Comparison of ENCODE assay signal across 15 cellular contexts in genomic region chr18:44624052-44624451, GRCh38. TPM values are rescaled to one million over a fixed set of nuclear protein-coding genes. Genes with fewer than 3 reads are reported as not detected.
DNase-seq lines count a peak whose midpoint lies in the region; ATAC-seq and TF ChIP-seq lines count a peak whose summit lies in the region.
"Had no signal": no experiment of that assay in that cellular context is flagged by ENCODE, and none has a peak within 500 bp of the region (broad histone marks: within the 10 kb centered on the region; RNA-seq: fewer than 3 reads in every experiment).

No MANE protein-coding gene starts in this region.

- H3K9me3 ChIP-seq in H9 (ENCODE audit: control insufficient read depth, low read depth, low read length) (no peaks in the 10 kb centered on the region), upper lobe of right lung (no peaks in the 10 kb centered on the region)
- H3K9me3 ChIP-seq: A549, BLaER1, HAP-1 had no signal

- no peak overlapping the region for H2BK120ac ChIP-seq in H9 (ENCODE audit: low read depth, low read length, poor library complexity, severe bottlenecking)

- H3K27me3 ChIP-seq in GM23338 (ENCODE audit: insufficient read depth), result no peaks in the 10 kb centered on the region
- no peaks in the 10 kb centered on the region for H3K27me3 ChIP-seq in H9 (ENCODE audit: insufficient read depth, low read length)
- H3K27me3 ChIP-seq in upper lobe of right lung, result no peaks in the 10 kb centered on the region
- H3K27me3 ChIP-seq: BLaER1 had no signal

- no peak overlapping the region for H2BK5ac ChIP-seq in H9 (ENCODE audit: insufficient read length, low read length)

- no peaks in the 10 kb centered on the region for H3K9me3 Mint-ChIP-seq in GM23338
- no peaks in the 10 kb centered on the region for H3K9me3 Mint-ChIP-seq in H9
- peaks cover 0 to 9% of the 10 kb centered on the region in 2 donors for H3K9me3 Mint-ChIP-seq in stimulated activated naive B cell treated with anti-CD40 and anti-IgM and Interleukin-4, amounts not matched to agents 10 μg/mL and 1 μg/mL and 100 μg/mL, for 72 hours

- peaks cover 1% of the 10 kb centered on the region for H3K27me3 Mint-ChIP-seq in GM23338 (ENCODE audit: insufficient read depth, low read depth, poor library complexity)
- no peaks in the 10 kb centered on the region for H3K27me3 Mint-ChIP-seq in H9 (ENCODE audit: low read depth)
- no peaks in the 10 kb centered on the region for H3K27me3 Mint-ChIP-seq in stimulated activated naive B cell treated with anti-CD40 and anti-IgM and Interleukin-4, amounts not matched to agents 10 μg/mL and 1 μg/mL and 100 μg/mL, for 72 hours

- no peaks in the 10 kb centered on the region for H3K36me3 Mint-ChIP-seq in GM23338 (ENCODE audit: low read depth)
- H3K36me3 Mint-ChIP-seq in H9 (ENCODE audit: insufficient read depth in 1 of 3, low read depth in 3 of 3), result no peaks in the 10 kb centered on the region
- H3K36me3 Mint-ChIP-seq in stimulated activated naive B cell treated with anti-CD40 and anti-IgM and Interleukin-4, amounts not matched to agents 10 μg/mL and 1 μg/mL and 100 μg/mL, for 72 hours, result peaks cover 0 to 3% of the 10 kb centered on the region in 2 donors
- H3K36me3 Mint-ChIP-seq: CD14-positive monocyte; CD4-positive, alpha-beta memory T cell had no signal

- H3K4me3 ChIP-seq in GM23338 (no peak overlapping the region), upper lobe of right lung (no peak overlapping the region)
- H3K4me3 ChIP-seq: A549, BLaER1, HAP-1 had no signal

- no peak overlapping the region for H2AK5ac ChIP-seq in H9 (ENCODE audit: insufficient read length, low read length)

- no peaks in the 10 kb centered on the region for H3F3A ChIP-seq in GM23338 (replicated peaks; ENCODE audit: low read depth)

- DNase-seq in GM23338 (ENCODE audit: low spot score) (no peak), H9 (no peak), fibroblast of peridontal ligament (ENCODE audit: extremely low read depth) (peak; percentile 18), head of caudate nucleus (no peak), upper lobe of right lung (no peak)
- DNase-seq in stimulated activated naive B cell treated with anti-CD40 and anti-IgM and Interleukin-4, amounts not matched to agents 10 μg/mL and 1 μg/mL and 100 μg/mL, for 72 hours, result no peak
- DNase-seq: AML-193; CD4-positive, alpha-beta memory T cell; DMS153; DMS79; GDM1 had no signal

- intact Hi-C loops in head of caudate nucleus (cut with DNase I) (no loop called here), upper lobe of right lung (cut with DNase I) (no loop called here)

- no peak overlapping the region for H4K91ac ChIP-seq in H9 (ENCODE audit: insufficient read length, low read depth, low read length)

- H2BK15ac ChIP-seq in H9 (ENCODE audit: low read depth, low read length), result no peak overlapping the region

- no peak overlapping the region for H3K4ac ChIP-seq in H9 (ENCODE audit: low read depth, low read length)

- no peaks in the 10 kb centered on the region for H3K23me2 ChIP-seq in H9 (ENCODE audit: insufficient read length, low read depth, low read length, poor library complexity, severe bottlenecking)

- no peak overlapping the region for H3K23ac ChIP-seq in H9 (ENCODE audit: insufficient read length, low read depth, low read length)

- H3K27ac Mint-ChIP-seq in GM23338 (no peak overlapping the region), H9 (no peak overlapping the region)
- H3K27ac Mint-ChIP-seq in stimulated activated naive B cell treated with anti-CD40 and anti-IgM and Interleukin-4, amounts not matched to agents 10 μg/mL and 1 μg/mL and 100 μg/mL, for 72 hours, result peak overlapping the region; percentile 63
- H3K27ac Mint-ChIP-seq: CD4-positive, alpha-beta memory T cell had no signal

- H3K56ac ChIP-seq in H9 (ENCODE audit: insufficient read length, low read depth, low read length), result no peak overlapping the region

- H3K27ac ChIP-seq in GM23338 (ENCODE audit: low read depth) (no peak overlapping the region), H9 (ENCODE audit: insufficient read length, low read depth, low read length) (no peak overlapping the region), upper lobe of right lung (no peak overlapping the region)
- H3K27ac ChIP-seq: A549, BLaER1 had no signal

- no peak overlapping the region for H4K8ac ChIP-seq in H9 (replicated peaks; ENCODE audit: insufficient read length, low read depth, low read length)

- H4K5ac ChIP-seq in H9 (ENCODE audit: insufficient read length, low read depth, low read length), result no peak overlapping the region

- no peak overlapping the region for H3K18ac ChIP-seq in H9 (ENCODE audit: insufficient read length, low read depth, low read length)

- no peak overlapping the region for H3K14ac ChIP-seq in H9 (ENCODE audit: insufficient read depth, low read length)

- H3T11ph ChIP-seq in H9 (ENCODE audit: low read length), result no peak overlapping the region

- H2BK20ac ChIP-seq in H9 (ENCODE audit: low read depth, low read length, poor library complexity, severe bottlenecking), result no peak overlapping the region

- H3K4me3 Mint-ChIP-seq in GM23338, result no peak overlapping the region
- H3K4me3 Mint-ChIP-seq in H9, result no peak overlapping the region
- no peak overlapping the region for H3K4me3 Mint-ChIP-seq in stimulated activated naive B cell treated with anti-CD40 and anti-IgM and Interleukin-4, amounts not matched to agents 10 μg/mL and 1 μg/mL and 100 μg/mL, for 72 hours
- H3K4me3 Mint-ChIP-seq: CD14-positive monocyte; CD4-positive, alpha-beta memory T cell had no signal

- H2BK12ac ChIP-seq in H9 (ENCODE audit: insufficient read length, low read depth, low read length), result no peak overlapping the region

- no peak for ATAC-seq in GM23338
- ATAC-seq in stimulated activated naive B cell treated with anti-CD40 and anti-IgM and Interleukin-4, amounts not matched to agents 10 μg/mL and 1 μg/mL and 100 μg/mL, for 72 hours (replicated peaks), result no peak
- no peak for ATAC-seq in upper lobe of right lung
- ATAC-seq: A549 had no signal

- no peak for TF ChIP-seq CTCF in GM23338 (conservative IDR thresholded peaks at IDR 0.05; ENCODE audit: low read depth in 2 of 2)
- TF ChIP-seq CTCF in H9 (conservative IDR thresholded peaks at IDR 0.05), result no peak
- TF ChIP-seq CTCF in upper lobe of right lung (IDR thresholded peaks at IDR 0.05), result no peak

- H3K4me1 ChIP-seq in GM23338 (ENCODE audit: insufficient read depth) (peaks cover 12% of the 10 kb centered on the region), H9 (ENCODE audit: insufficient read depth, low read length) (peaks cover 2% of the 10 kb centered on the region; the same call in 1 of the 2 replicates), upper lobe of right lung (no peaks in the 10 kb centered on the region)
- H3K4me1 ChIP-seq: BLaER1, HAP-1 had no signal

- H3K4me2 ChIP-seq in GM23338, result no peak overlapping the region
- no peak overlapping the region for H3K4me2 ChIP-seq in H9 (ENCODE audit: insufficient read depth, insufficient read length, low read length)
- H3K4me2 ChIP-seq: A549, BLaER1 had no signal

- H4K20me1 ChIP-seq in GM23338 (replicated peaks; ENCODE audit: insufficient read depth) (no peaks in the 10 kb centered on the region), H9 (ENCODE audit: control insufficient read depth, insufficient read depth, insufficient read length) (no peaks in the 10 kb centered on the region)
- H4K20me1 ChIP-seq: BLaER1 had no signal

- H3K79me2 ChIP-seq in GM23338 (replicated peaks; ENCODE audit: insufficient read depth) (no peaks in the 10 kb centered on the region), H9 (ENCODE audit: insufficient read depth, low read length) (no peaks in the 10 kb centered on the region)

- no peak overlapping the region for H3K9ac ChIP-seq in H9 (ENCODE audit: extremely low read depth, insufficient read length, low read length)
- H3K9ac ChIP-seq: BLaER1 had no signal

- peaks cover 8% of the 10 kb centered on the region; the same call in 1 of the 2 replicates for H3K9me2 ChIP-seq in GM23338 (ENCODE audit: insufficient read depth)

- H3K36me3 ChIP-seq in GM23338 (ENCODE audit: insufficient read depth) (no peaks in the 10 kb centered on the region), upper lobe of right lung (no peaks in the 10 kb centered on the region)
- H3K36me3 ChIP-seq: BLaER1, HAP-1 had no signal

- H2AFZ ChIP-seq in GM23338, result peak overlapping the region; percentile 39; the same call in 1 of the 2 replicates
- peak overlapping the region; percentile 32 for H2AFZ ChIP-seq in H9 (ENCODE audit: low read length)

- H3K4me1 Mint-ChIP-seq in GM23338 (peaks cover 23% of the 10 kb centered on the region; the same call in 2 of the 3 replicates), H9 (peaks cover 20 to 21% of the 10 kb centered on the region in 2 experiments)
- H3K4me1 Mint-ChIP-seq in stimulated activated naive B cell treated with anti-CD40 and anti-IgM and Interleukin-4, amounts not matched to agents 10 μg/mL and 1 μg/mL and 100 μg/mL, for 72 hours, result peaks cover 23 to 47% of the 10 kb centered on the region in 2 donors
- H3K4me1 Mint-ChIP-seq: CD4-positive, alpha-beta memory T cell had no signal

- no peaks in the 10 kb centered on the region for H3K79me1 ChIP-seq in H9 (ENCODE audit: insufficient read depth, low read depth, low read length, poor library complexity, severe bottlenecking)

TF ChIP-seq in GM23338, 12 proteins besides CTCF, POLR2A, EP300 and RAD21 (continues in another document):
- no peak for TF ChIP-seq NANOG (IDR thresholded peaks at IDR 0.05; ENCODE audit: borderline replicate concordance)
- no peak for TF ChIP-seq ZNF331 (CRISPR knock-in tag; IDR thresholded peaks at IDR 0.05; ENCODE audit: low read depth)
- TF ChIP-seq STAT1 (IDR thresholded peaks at IDR 0.05; ENCODE audit: unreplicated experiment), result no peak

RNA-seq across cellular contexts. Expression of gene SETBP1, which starts 56.6 kb away (rescaled TPM):
- total RNA-seq in GM23338 (2014; rRNA removed; shearing (Covaris generic)), result 3.7 and 5.5 TPM in 2 replicates
- polyA plus RNA-seq in GM23338 (2016; fragmentation: Nextera tagmentation; extraction: Ambion mirVana), result 1.6 TPM in 2 replicates
- 4.6 and 4.8 TPM in 2 replicates for total RNA-seq in H9 (2021)
- total RNA-seq in upper lobe of right lung, result 39.5 TPM
